Comparison of ENCODE assay signal across 1 cellular context in the genomic region with DNA sequence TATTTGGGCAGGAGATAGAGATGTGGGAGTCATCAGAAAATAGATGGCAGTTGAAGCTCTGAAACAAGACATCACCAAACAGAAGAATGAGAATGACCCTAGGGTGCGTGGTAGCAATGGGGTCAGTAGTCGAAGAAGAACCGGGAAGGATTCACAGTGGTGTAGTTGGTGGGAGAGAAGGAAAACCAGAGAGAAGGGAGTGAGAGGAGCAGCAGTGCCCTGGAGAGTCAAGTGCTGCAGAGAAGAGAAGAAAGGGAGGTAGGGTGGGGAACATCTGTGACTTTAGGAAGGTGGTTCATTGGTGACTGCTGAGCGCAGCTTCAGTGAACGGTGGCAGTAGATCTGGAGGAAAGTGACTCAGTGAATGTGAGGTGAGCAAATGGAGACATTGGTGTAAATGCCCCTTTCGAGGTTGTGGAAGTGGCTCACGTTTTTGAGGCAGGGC.
TF ChIP-seq lines count a peak whose summit lies in the region.

No MANE protein-coding gene starts in this region.

TF ChIP-seq in WTC11, 78 proteins besides CTCF, POLR2A, EP300 and RAD21 (continued from another document):
- TF ChIP-seq, protein P1, sequence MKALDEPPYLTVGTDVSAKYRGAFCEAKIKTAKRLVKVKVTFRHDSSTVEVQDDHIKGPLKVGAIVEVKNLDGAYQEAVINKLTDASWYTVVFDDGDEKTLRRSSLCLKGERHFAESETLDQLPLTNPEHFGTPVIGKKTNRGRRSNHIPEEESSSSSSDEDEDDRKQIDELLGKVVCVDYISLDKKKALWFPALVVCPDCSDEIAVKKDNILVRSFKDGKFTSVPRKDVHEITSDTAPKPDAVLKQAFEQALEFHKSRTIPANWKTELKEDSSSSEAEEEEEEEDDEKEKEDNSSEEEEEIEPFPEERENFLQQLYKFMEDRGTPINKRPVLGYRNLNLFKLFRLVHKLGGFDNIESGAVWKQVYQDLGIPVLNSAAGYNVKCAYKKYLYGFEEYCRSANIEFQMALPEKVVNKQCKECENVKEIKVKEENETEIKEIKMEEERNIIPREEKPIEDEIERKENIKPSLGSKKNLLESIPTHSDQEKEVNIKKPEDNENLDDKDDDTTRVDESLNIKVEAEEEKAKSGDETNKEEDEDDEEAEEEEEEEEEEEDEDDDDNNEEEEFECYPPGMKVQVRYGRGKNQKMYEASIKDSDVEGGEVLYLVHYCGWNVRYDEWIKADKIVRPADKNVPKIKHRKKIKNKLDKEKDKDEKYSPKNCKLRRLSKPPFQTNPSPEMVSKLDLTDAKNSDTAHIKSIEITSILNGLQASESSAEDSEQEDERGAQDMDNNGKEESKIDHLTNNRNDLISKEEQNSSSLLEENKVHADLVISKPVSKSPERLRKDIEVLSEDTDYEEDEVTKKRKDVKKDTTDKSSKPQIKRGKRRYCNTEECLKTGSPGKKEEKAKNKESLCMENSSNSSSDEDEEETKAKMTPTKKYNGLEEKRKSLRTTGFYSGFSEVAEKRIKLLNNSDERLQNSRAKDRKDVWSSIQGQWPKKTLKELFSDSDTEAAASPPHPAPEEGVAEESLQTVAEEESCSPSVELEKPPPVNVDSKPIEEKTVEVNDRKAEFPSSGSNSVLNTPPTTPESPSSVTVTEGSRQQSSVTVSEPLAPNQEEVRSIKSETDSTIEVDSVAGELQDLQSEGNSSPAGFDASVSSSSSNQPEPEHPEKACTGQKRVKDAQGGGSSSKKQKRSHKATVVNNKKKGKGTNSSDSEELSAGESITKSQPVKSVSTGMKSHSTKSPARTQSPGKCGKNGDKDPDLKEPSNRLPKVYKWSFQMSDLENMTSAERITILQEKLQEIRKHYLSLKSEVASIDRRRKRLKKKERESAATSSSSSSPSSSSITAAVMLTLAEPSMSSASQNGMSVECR (CRISPR knock-in tag; IDR thresholded peaks at IDR 0.05; ENCODE audit: borderline replicate concordance), result no peak
